8 cellular contexts compared by ENCODE assay signal in the genomic region with DNA sequence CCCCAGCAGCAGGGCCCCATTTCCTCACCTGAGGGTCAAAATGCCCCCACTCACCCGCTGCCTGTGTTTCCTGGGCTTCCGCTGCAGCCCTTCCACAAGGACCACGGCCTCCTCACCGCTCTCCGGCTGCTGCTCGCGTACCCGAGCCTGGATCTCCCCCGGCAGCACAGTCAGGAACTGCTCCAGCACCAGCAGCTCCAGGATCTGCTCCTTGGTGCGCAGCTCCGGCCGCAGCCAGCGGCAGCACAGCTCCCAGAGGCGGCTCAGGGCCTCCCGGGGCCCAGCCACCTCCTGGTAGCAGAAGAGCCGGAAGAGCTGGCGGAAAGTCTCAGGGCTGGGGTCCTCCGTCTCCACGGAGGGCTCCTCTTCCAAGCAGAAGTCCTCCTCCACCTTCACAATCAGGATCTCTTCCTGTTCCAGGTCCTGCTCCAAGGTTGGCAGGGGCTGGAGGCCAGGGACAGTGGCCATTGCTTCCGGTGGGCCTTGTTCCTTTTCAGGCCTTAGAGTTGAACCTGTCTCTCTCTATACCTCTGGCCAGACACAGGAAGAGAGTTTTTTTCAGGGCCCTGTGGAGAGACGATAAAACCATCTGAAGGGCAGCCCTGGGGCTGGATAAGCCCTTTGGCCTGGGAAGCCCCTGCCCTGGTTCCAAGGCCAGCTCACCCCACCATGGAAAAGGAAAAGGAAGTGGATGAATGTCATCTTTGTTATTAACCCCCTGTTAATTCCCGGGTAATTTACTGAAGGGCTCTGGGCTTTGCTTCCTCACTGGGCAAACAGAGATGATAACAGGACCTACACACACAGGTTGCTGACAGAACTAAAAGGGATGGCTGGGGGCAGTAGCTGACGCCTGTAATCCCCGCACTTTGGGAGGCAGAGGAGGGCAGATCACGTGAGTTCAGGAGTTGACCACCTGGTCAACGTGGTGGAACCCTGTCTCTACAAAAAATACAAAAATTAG. TPM values are rescaled to one million over a fixed set of nuclear protein-coding genes. Genes with fewer than 3 reads are reported as not detected.
DNase-seq lines count a peak whose midpoint lies in the region; ATAC-seq and TF ChIP-seq lines count a peak whose summit lies in the region.

No MANE protein-coding gene starts in this region.

- H3K27me3 ChIP-seq in kidney epithelial cell (ENCODE audit: control insufficient read depth, insufficient read depth, low read length): no peaks in the 10 kb centered on the region
- no peaks in the 10 kb centered on the region for H3K27me3 ChIP-seq in thoracic aorta (replicated peaks; ENCODE audit: insufficient read depth)

- DNase-seq in activated CD8-positive, alpha-beta memory T cell treated with anti-CD3 and anti-CD28 coated beads, Interleukin-2, amount 10 ng/mL, durations not matched to agents 7 days and 5 days: no peak
- DNase-seq in activated CD8-positive, alpha-beta memory T cell treated with anti-CD3 and anti-CD28 coated beads for 24 hours: no peak
- no peak for DNase-seq in activated naive CD8-positive, alpha-beta T cell treated with anti-CD3 and anti-CD28 coated beads, Interleukin-2, amount 50 U/mL, for 24 hours
- no peak for DNase-seq in kidney epithelial cell (ENCODE audit: low read depth)
- DNase-seq in thoracic aorta (ENCODE audit: low spot score): no peak
- no peak for DNase-seq in sciatic nerve (ENCODE audit: low spot score)
- DNase-seq in AG08396 (ENCODE audit: low spot score): no peak

- H3K36me3 Mint-ChIP-seq in activated CD8-positive, alpha-beta memory T cell treated with anti-CD3 and anti-CD28 coated beads, Interleukin-2, amount 10 ng/mL, durations not matched to agents 7 days and 5 days: peaks cover 2% of the 10 kb centered on the region
- H3K36me3 Mint-ChIP-seq in activated naive CD8-positive, alpha-beta T cell treated with anti-CD3 and anti-CD28 coated beads, Interleukin-2, amount 50 U/mL, for 24 hours (ENCODE audit: low read depth): no peaks in the 10 kb centered on the region

- TF ChIP-seq CTCF in kidney epithelial cell (IDR thresholded peaks at IDR 0.05; ENCODE audit: insufficient read depth, low read length, poor library complexity, severe bottlenecking) (no peak), thoracic aorta (IDR thresholded peaks at IDR 0.05) (no peak)

- H3K36me3 ChIP-seq in kidney epithelial cell (ENCODE audit: control insufficient read depth, insufficient read depth, low read length) (peaks cover 6% of the 10 kb centered on the region), thoracic aorta (peaks cover 29% of the 10 kb centered on the region)

- H3K4me3 ChIP-seq in kidney epithelial cell (ENCODE audit: low read depth, low read length) (peak overlapping the region; percentile 75), thoracic aorta (peak overlapping the region; percentile 99)

- H3K4me1 ChIP-seq in thoracic aorta (ENCODE audit: control insufficient read depth in 1 of 2, low read depth in 2 of 2): peaks cover 11 to 26% of the 10 kb centered on the region in 2 donors

- ATAC-seq in activated CD8-positive, alpha-beta memory T cell treated with anti-CD3 and anti-CD28 coated beads, Interleukin-2, amount 10 ng/mL, durations not matched to agents 7 days and 5 days: no peak
- ATAC-seq in activated naive CD8-positive, alpha-beta T cell treated with anti-CD3 and anti-CD28 coated beads, Interleukin-2, amount 50 U/mL, for 24 hours: no peak
- ATAC-seq in thoracic aorta (ENCODE audit: insufficient number of reproducible peaks, low FRiP score, low read depth): no peak
- ATAC-seq in GM21717 (IDR thresholded peaks at IDR 0.05; ENCODE audit: unreplicated experiment): no peak
- ATAC-seq in sciatic nerve: no peak

- no peaks in the 10 kb centered on the region for H3K9me3 ChIP-seq in thoracic aorta

- intact Hi-C loops in sciatic nerve (cut with DNase I): no loop called here

- H3K27me3 Mint-ChIP-seq in activated CD8-positive, alpha-beta memory T cell treated with anti-CD3 and anti-CD28 coated beads, Interleukin-2, amount 10 ng/mL, durations not matched to agents 7 days and 5 days: no peaks in the 10 kb centered on the region
- H3K27me3 Mint-ChIP-seq in activated naive CD8-positive, alpha-beta T cell treated with anti-CD3 and anti-CD28 coated beads, Interleukin-2, amount 50 U/mL, for 24 hours: no peaks in the 10 kb centered on the region

- no peak overlapping the region for H3K27ac ChIP-seq in thoracic aorta

- H3K4me1 Mint-ChIP-seq in activated CD8-positive, alpha-beta memory T cell treated with anti-CD3 and anti-CD28 coated beads, Interleukin-2, amount 10 ng/mL, durations not matched to agents 7 days and 5 days: peaks cover 24% of the 10 kb centered on the region
- H3K4me1 Mint-ChIP-seq in activated naive CD8-positive, alpha-beta T cell treated with anti-CD3 and anti-CD28 coated beads, Interleukin-2, amount 50 U/mL, for 24 hours: peaks cover 23% of the 10 kb centered on the region

- no peaks in the 10 kb centered on the region for H3K9me3 Mint-ChIP-seq in activated CD8-positive, alpha-beta memory T cell treated with anti-CD3 and anti-CD28 coated beads, Interleukin-2, amount 10 ng/mL, durations not matched to agents 7 days and 5 days (ENCODE audit: low read depth)
- H3K9me3 Mint-ChIP-seq in activated naive CD8-positive, alpha-beta T cell treated with anti-CD3 and anti-CD28 coated beads, Interleukin-2, amount 50 U/mL, for 24 hours: no peaks in the 10 kb centered on the region

- CTCF ChIA-PET in activated CD8-positive, alpha-beta memory T cell treated with anti-CD3 and anti-CD28 coated beads, Interleukin-2, amount 10 ng/mL, durations not matched to agents 7 days and 5 days (lab: Charles Lee): interaction anchor here (0.6 to 1.7 kb wide), 2 partner anchors 102 to 190 kb away, joined by 3 read pairs; no protein-coding TSS in a partner anchor

- H3K27ac Mint-ChIP-seq in activated CD8-positive, alpha-beta memory T cell treated with anti-CD3 and anti-CD28 coated beads, Interleukin-2, amount 10 ng/mL, durations not matched to agents 7 days and 5 days: peak overlapping the region; percentile 84
- H3K27ac Mint-ChIP-seq in activated naive CD8-positive, alpha-beta T cell treated with anti-CD3 and anti-CD28 coated beads, Interleukin-2, amount 50 U/mL, for 24 hours: peak overlapping the region; percentile 86

- peak overlapping the region; percentile 76 for H3K4me3 Mint-ChIP-seq in activated CD8-positive, alpha-beta memory T cell treated with anti-CD3 and anti-CD28 coated beads, Interleukin-2, amount 10 ng/mL, durations not matched to agents 7 days and 5 days
- peak overlapping the region; percentile 85 for H3K4me3 Mint-ChIP-seq in activated naive CD8-positive, alpha-beta T cell treated with anti-CD3 and anti-CD28 coated beads, Interleukin-2, amount 50 U/mL, for 24 hours

RNA-seq across cellular contexts. Expression of a gene that starts 1.2 kb away (rescaled TPM):
- total RNA-seq in activated CD8-positive, alpha-beta memory T cell treated with anti-CD3 and anti-CD28 coated beads, Interleukin-2, amount 10 ng/mL, durations not matched to agents 7 days and 5 days: 10 to 100 TPM; 10.4 to 12.2 TPM
- total RNA-seq in kidney epithelial cell (5.8 and 10.5 TPM in 2 replicates), thoracic aorta (10 to 100 TPM in 1 of 2 donors, 1 to 10 TPM in 1; 6.1 to 21.2 TPM), sciatic nerve (21.5 TPM)

RNA-seq across cellular contexts. Expression of a gene that starts 22.4 kb away (rescaled TPM):
- not detected for total RNA-seq in activated CD8-positive, alpha-beta memory T cell treated with anti-CD3 and anti-CD28 coated beads, Interleukin-2, amount 10 ng/mL, durations not matched to agents 7 days and 5 days
- total RNA-seq in kidney epithelial cell: not detected in 2 replicates
- total RNA-seq in thoracic aorta: not detected
- not detected for total RNA-seq in sciatic nerve

RNA-seq across cellular contexts. Expression of a gene that starts 29.4 kb away (rescaled TPM):
- not detected for total RNA-seq in activated CD8-positive, alpha-beta memory T cell treated with anti-CD3 and anti-CD28 coated beads, Interleukin-2, amount 10 ng/mL, durations not matched to agents 7 days and 5 days
- total RNA-seq in kidney epithelial cell (37.0 TPM in 1 of 2 replicates, not detected in the other), thoracic aorta (not detected), sciatic nerve (not detected)

RNA-seq across cellular contexts. Expression of a gene that starts 31.5 kb away (rescaled TPM):
- total RNA-seq in activated CD8-positive, alpha-beta memory T cell treated with anti-CD3 and anti-CD28 coated beads, Interleukin-2, amount 10 ng/mL, durations not matched to agents 7 days and 5 days: under 1 TPM in 1 of 2 experiments, not detected in 1; 0.30 TPM
- total RNA-seq in kidney epithelial cell (0.62 and 1.8 TPM in 2 replicates), thoracic aorta (not detected), sciatic nerve (0.31 TPM)

RNA-seq across cellular contexts. Expression of a gene that starts 31.7 kb away (rescaled TPM):
- 10 to 100 TPM; 16.2 to 17.1 TPM for total RNA-seq in activated CD8-positive, alpha-beta memory T cell treated with anti-CD3 and anti-CD28 coated beads, Interleukin-2, amount 10 ng/mL, durations not matched to agents 7 days and 5 days
- 22.0 and 28.6 TPM in 2 replicates for total RNA-seq in kidney epithelial cell
- 10 to 100 TPM; 29.8 to 41.8 TPM for total RNA-seq in thoracic aorta
- 34.4 TPM for total RNA-seq in sciatic nerve
